ENCODE assay signal across 27 cellular contexts in genomic region chr11:42772886-42773285, GRCh38.
"Had no signal": no experiment of that assay in that cellular context is flagged by ENCODE, and none has a peak within 500 bp of the region (broad histone marks: within the 10 kb centered on the region; RNA-seq: fewer than 3 reads in every experiment).

No MANE protein-coding gene starts in this region.

- H3K4me3 ChIP-seq: breast epithelium, esophagus squamous epithelium, heart right ventricle, left lung, lower lobe of right lung, ovary, sigmoid colon, uterus had no signal

- ATAC-seq: activated CD4-positive, alpha-beta T cell treated with anti-CD3 and anti-CD28 coated beads for 36 hours; activated CD8-positive, alpha-beta memory T cell treated with anti-CD3 and anti-CD28 coated beads, Interleukin-2, amount 10 ng/mL, durations not matched to agents 7 days and 5 days; activated CD8-positive, alpha-beta T cell treated with anti-CD3 and anti-CD28 coated beads, Interleukin-2, amount 10 ng/mL, durations not matched to agents 7 days and 5 days; activated naive CD8-positive, alpha-beta T cell treated with anti-CD3 and anti-CD28 coated beads, Interleukin-2, amount 50 U/mL, for 24 hours; heart right ventricle; left lung; lower lobe of right lung; stimulated activated memory B cell treated with anti-CD40 and anti-IgM and Interleukin-4, amounts not matched to agents 10 μg/mL and 1 μg/mL and 100 μg/mL, for 72 hours; stimulated activated naive CD8-positive, alpha-beta T cell treated with anti-CD3 and anti-CD28 coated beads, Interleukin-15, amount 100 ng/mL, for 72 hours had no signal

- DNase-seq: activated CD4-positive, alpha-beta T cell treated with anti-CD3 and anti-CD28 coated beads for 36 hours; activated CD4-positive, CD25-positive, alpha-beta regulatory T cell; activated CD8-positive, alpha-beta memory T cell treated with anti-CD3 and anti-CD28 coated beads, Interleukin-2, amount 10 ng/mL, durations not matched to agents 7 days and 5 days; activated CD8-positive, alpha-beta T cell treated with anti-CD3 and anti-CD28 coated beads, Interleukin-2, amount 10 ng/mL, durations not matched to agents 7 days and 5 days; activated naive CD8-positive, alpha-beta T cell treated with anti-CD3 and anti-CD28 coated beads, Interleukin-2, amount 50 U/mL, for 24 hours; activated T-cell treated with anti-CD3 and anti-CD28 coated beads, Interleukin-2, amount 50 U/mL, for 48 hours; amygdala; central memory CD4-positive, alpha-beta T cell; endodermal cell; esophagus squamous epithelium; foreskin melanocyte; heart right ventricle; left lung; lower lobe of right lung; nephron progenitor cell; ovary; sigmoid colon; small intestine; stimulated activated CD4-positive, alpha-beta T cell treated with anti-CD3 and anti-CD28 coated beads, Interleukin-1b, Interleukin-23, amount 100 ng/mL, for 48 hours; stimulated activated CD4-positive, alpha-beta T cell treated with anti-CD3 and anti-CD28 coated beads, Interleukin-4, amount 100 ng/mL, for 4 hours; stimulated activated CD8-positive, alpha-beta memory T cell treated with anti-CD3 and anti-CD28 coated beads, Interleukin-4, amount 100 ng/mL, for 48 hours; stimulated activated naive CD8-positive, alpha-beta T cell treated with anti-CD3 and anti-CD28 coated beads, Interleukin-15, amount 100 ng/mL, for 72 hours; substantia nigra; T-helper 9 cell; uterus had no signal

- H3K9me3 ChIP-seq: breast epithelium, esophagus squamous epithelium, heart right ventricle, left lung, lower lobe of right lung, ovary, sigmoid colon, uterus had no signal

- H3K36me3 ChIP-seq: breast epithelium, esophagus squamous epithelium, heart right ventricle, left lung, lower lobe of right lung, ovary, sigmoid colon, uterus had no signal

- H3K27me3 ChIP-seq: breast epithelium, esophagus squamous epithelium, left lung, ovary, sigmoid colon, uterus had no signal

- H3K27ac ChIP-seq: breast epithelium, esophagus squamous epithelium, heart right ventricle, left lung, lower lobe of right lung, ovary, sigmoid colon, uterus had no signal
